Comparison of ENCODE assay signal across 1 cellular context in the genomic region with DNA sequence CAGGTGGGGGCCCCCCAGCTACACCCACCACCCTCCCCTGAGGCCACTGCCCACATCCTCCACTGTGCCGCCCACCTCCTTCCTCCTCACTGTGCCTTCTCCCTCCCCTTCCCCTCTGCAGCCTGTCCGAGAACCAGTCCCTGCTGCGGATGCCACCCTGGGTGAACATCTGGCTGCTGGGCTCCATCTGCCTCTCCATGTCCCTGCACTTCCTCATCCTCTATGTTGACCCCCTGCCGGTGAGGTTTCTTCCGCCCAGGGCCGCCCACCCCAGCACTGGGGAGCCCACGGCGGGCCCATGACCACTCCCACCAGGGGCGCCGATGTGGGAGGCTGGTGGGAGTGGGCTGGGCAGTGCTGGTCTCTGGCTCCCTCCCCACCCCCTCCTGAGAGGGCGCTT.
TF ChIP-seq lines count a peak whose summit lies in the region.

No MANE protein-coding gene starts in this region.

TF ChIP-seq in K562, 482 proteins besides CTCF, POLR2A, EP300 and RAD21:
- 0 out of 2 replicates have a peak, but pooled peaks have one; percentile 11 for TF ChIP-seq EGR1 (conservative IDR thresholded peaks at IDR 0.05)
- TF ChIP-seq, protein P1, sequence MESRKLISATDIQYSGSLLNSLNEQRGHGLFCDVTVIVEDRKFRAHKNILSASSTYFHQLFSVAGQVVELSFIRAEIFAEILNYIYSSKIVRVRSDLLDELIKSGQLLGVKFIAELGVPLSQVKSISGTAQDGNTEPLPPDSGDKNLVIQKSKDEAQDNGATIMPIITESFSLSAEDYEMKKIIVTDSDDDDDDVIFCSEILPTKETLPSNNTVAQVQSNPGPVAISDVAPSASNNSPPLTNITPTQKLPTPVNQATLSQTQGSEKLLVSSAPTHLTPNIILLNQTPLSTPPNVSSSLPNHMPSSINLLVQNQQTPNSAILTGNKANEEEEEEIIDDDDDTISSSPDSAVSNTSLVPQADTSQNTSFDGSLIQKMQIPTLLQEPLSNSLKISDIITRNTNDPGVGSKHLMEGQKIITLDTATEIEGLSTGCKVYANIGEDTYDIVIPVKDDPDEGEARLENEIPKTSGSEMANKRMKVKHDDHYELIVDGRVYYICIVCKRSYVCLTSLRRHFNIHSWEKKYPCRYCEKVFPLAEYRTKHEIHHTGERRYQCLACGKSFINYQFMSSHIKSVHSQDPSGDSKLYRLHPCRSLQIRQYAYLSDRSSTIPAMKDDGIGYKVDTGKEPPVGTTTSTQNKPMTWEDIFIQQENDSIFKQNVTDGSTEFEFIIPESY (CRISPR knock-in tag; IDR thresholded peaks at IDR 0.05) = no peak
